29 cellular contexts compared by ENCODE assay signal in genomic region chr2:232398293-232399034, GRCh38. TPM values are rescaled to one million over a fixed set of nuclear protein-coding genes. Genes with fewer than 3 reads are reported as not detected.
"Had no signal": no experiment of that assay in that cellular context is flagged by ENCODE, and none has a peak within 500 bp of the region (broad histone marks: within the 10 kb centered on the region; RNA-seq: fewer than 3 reads in every experiment).

No MANE protein-coding gene starts in this region.

- H3K27me3 ChIP-seq: body of pancreas, uterus had no signal

- H3K9me3 ChIP-seq: body of pancreas, heart right ventricle, sigmoid colon, transverse colon, uterus had no signal

- H3K27ac Mint-ChIP-seq: activated CD4-positive, alpha-beta T cell treated with anti-CD3 and anti-CD28 coated beads, Interleukin-2, amount 10 ng/mL, durations not matched to agents 7 days and 5 days; activated CD8-positive, alpha-beta T cell treated with anti-CD3 and anti-CD28 coated beads, Interleukin-2, amount 10 ng/mL, durations not matched to agents 7 days and 5 days; activated naive CD4-positive, alpha-beta T cell treated with anti-CD3 and anti-CD28 coated beads, Interleukin-2, amount 50 U/mL, for 24 hours; dendritic cell treated with granulocyte-macrophage colony-stimulating factor and Interleukin-4, amounts not matched to agents 40 ng/mL and 50 ng/mL, for 4 days; memory B cell; nephron progenitor cell; stimulated activated naive B cell treated with anti-CD40 and anti-IgM and Interleukin-4, amounts not matched to agents 10 μg/mL and 1 μg/mL and 100 μg/mL, for 72 hours; T-helper 17 cell had no signal

- DNase-seq: activated CD4-positive, alpha-beta T cell treated with anti-CD3 and anti-CD28 coated beads, Interleukin-2, amount 10 ng/mL, durations not matched to agents 7 days and 5 days; activated CD4-positive, CD25-positive, alpha-beta regulatory T cell treated with anti-CD3 and anti-CD28 coated beads, Interleukin-2, amount 50 U/mL, for 72 hours; activated CD8-positive, alpha-beta T cell treated with anti-CD3 and anti-CD28 coated beads, Interleukin-2, amount 10 ng/mL, durations not matched to agents 7 days and 5 days; activated gamma-delta T cell treated with Interleukin-2 at 50 U/mL for 16 hours; anterior cingulate cortex; body of pancreas; effector CD4-positive, alpha-beta T cell; erythroblast; foreskin fibroblast; heart right ventricle; nephron progenitor cell; nucleus accumbens; sigmoid colon; stimulated activated CD4-positive, alpha-beta T cell treated with anti-CD3 and anti-CD28 coated beads, Interleukin-2, amount 100 ng/mL, for 48 hours; stimulated activated CD8-positive, alpha-beta memory T cell treated with anti-CD3 and anti-CD28 coated beads, Interleukin-4, amount 100 ng/mL, for 48 hours; stimulated activated naive B cell treated with anti-CD40 and anti-IgM and Interleukin-4, amounts not matched to agents 10 μg/mL and 1 μg/mL and 100 μg/mL, for 72 hours; T-helper 17 cell; transverse colon; uterus had no signal

- FAIRE-seq: endometrium had no signal

- H3K36me3 ChIP-seq: heart right ventricle, sigmoid colon, transverse colon, uterus had no signal

- H3K27ac ChIP-seq: body of pancreas, heart right ventricle, sigmoid colon, uterus, VCaP had no signal

- H3K4me1 Mint-ChIP-seq: activated CD4-positive, alpha-beta T cell treated with anti-CD3 and anti-CD28 coated beads, Interleukin-2, amount 10 ng/mL, durations not matched to agents 7 days and 5 days; activated naive CD4-positive, alpha-beta T cell treated with anti-CD3 and anti-CD28 coated beads, Interleukin-2, amount 50 U/mL, for 24 hours; memory B cell had no signal

- H3K4me3 ChIP-seq: body of pancreas, heart right ventricle, sigmoid colon, transverse colon, uterus had no signal

- H3K9me3 Mint-ChIP-seq: activated CD4-positive, alpha-beta T cell treated with anti-CD3 and anti-CD28 coated beads, Interleukin-2, amount 10 ng/mL, durations not matched to agents 7 days and 5 days; activated naive CD4-positive, alpha-beta T cell treated with anti-CD3 and anti-CD28 coated beads, Interleukin-2, amount 50 U/mL, for 24 hours; dendritic cell treated with granulocyte-macrophage colony-stimulating factor and Interleukin-4, amounts not matched to agents 40 ng/mL and 50 ng/mL, for 4 days; memory B cell; nephron progenitor cell; stimulated activated naive B cell treated with anti-CD40 and anti-IgM and Interleukin-4, amounts not matched to agents 10 μg/mL and 1 μg/mL and 100 μg/mL, for 72 hours had no signal

- H3K36me3 Mint-ChIP-seq: activated naive CD4-positive, alpha-beta T cell treated with anti-CD3 and anti-CD28 coated beads, Interleukin-2, amount 50 U/mL, for 24 hours; memory B cell; stimulated activated naive B cell treated with anti-CD40 and anti-IgM and Interleukin-4, amounts not matched to agents 10 μg/mL and 1 μg/mL and 100 μg/mL, for 72 hours had no signal

- H3K4me1 ChIP-seq: body of pancreas, heart right ventricle, sigmoid colon, uterus had no signal

- ATAC-seq: activated CD8-positive, alpha-beta T cell treated with anti-CD3 and anti-CD28 coated beads, Interleukin-2, amount 10 ng/mL, durations not matched to agents 7 days and 5 days; body of pancreas; heart right ventricle; stimulated activated naive B cell treated with anti-CD40 and anti-IgM and Interleukin-4, amounts not matched to agents 10 μg/mL and 1 μg/mL and 100 μg/mL, for 72 hours; T-helper 17 cell had no signal

- H3K4me3 Mint-ChIP-seq: activated CD4-positive, alpha-beta T cell treated with anti-CD3 and anti-CD28 coated beads, Interleukin-2, amount 10 ng/mL, durations not matched to agents 7 days and 5 days; activated CD8-positive, alpha-beta T cell treated with anti-CD3 and anti-CD28 coated beads, Interleukin-2, amount 10 ng/mL, durations not matched to agents 7 days and 5 days; activated naive CD4-positive, alpha-beta T cell treated with anti-CD3 and anti-CD28 coated beads, Interleukin-2, amount 50 U/mL, for 24 hours; dendritic cell treated with granulocyte-macrophage colony-stimulating factor and Interleukin-4, amounts not matched to agents 40 ng/mL and 50 ng/mL, for 4 days; memory B cell; nephron progenitor cell; stimulated activated naive B cell treated with anti-CD40 and anti-IgM and Interleukin-4, amounts not matched to agents 10 μg/mL and 1 μg/mL and 100 μg/mL, for 72 hours; T-helper 17 cell had no signal

RNA-seq across cellular contexts. Expression of gene ALPG, which starts 8.2 kb away (rescaled TPM):
- total RNA-seq: activated CD4-positive, alpha-beta T cell treated with anti-CD3 and anti-CD28 coated beads, Interleukin-2, amount 10 ng/mL, durations not matched to agents 7 days and 5 days; activated CD8-positive, alpha-beta T cell treated with anti-CD3 and anti-CD28 coated beads, Interleukin-2, amount 10 ng/mL, durations not matched to agents 7 days and 5 days; body of pancreas; cardiac septum; chondrocyte; fibroblast of lung; heart right ventricle; liver; sigmoid colon; T-helper 17 cell; temporal lobe; transverse colon; uterus had no signal
- polyA plus RNA-seq: fibroblast of lung, heart right ventricle, liver had no signal

RNA-seq across cellular contexts. Expression of gene ALPP, which starts 19.9 kb away (rescaled TPM):
- total RNA-seq: activated CD4-positive, alpha-beta T cell treated with anti-CD3 and anti-CD28 coated beads, Interleukin-2, amount 10 ng/mL, durations not matched to agents 7 days and 5 days; activated CD8-positive, alpha-beta T cell treated with anti-CD3 and anti-CD28 coated beads, Interleukin-2, amount 10 ng/mL, durations not matched to agents 7 days and 5 days; cardiac septum; chondrocyte; fibroblast of lung; heart right ventricle; liver; sigmoid colon; temporal lobe; transverse colon had no signal
- polyA plus RNA-seq: fibroblast of lung, heart right ventricle, liver had no signal

RNA-seq across cellular contexts. Expression of gene ALPI, which starts 57.5 kb away (rescaled TPM):
- total RNA-seq: activated CD4-positive, alpha-beta T cell treated with anti-CD3 and anti-CD28 coated beads, Interleukin-2, amount 10 ng/mL, durations not matched to agents 7 days and 5 days; activated CD8-positive, alpha-beta T cell treated with anti-CD3 and anti-CD28 coated beads, Interleukin-2, amount 10 ng/mL, durations not matched to agents 7 days and 5 days; body of pancreas; cardiac septum; chondrocyte; fibroblast of lung; heart right ventricle; liver; sigmoid colon; T-helper 17 cell; temporal lobe; uterus had no signal
- polyA plus RNA-seq: fibroblast of lung, heart right ventricle had no signal
